Comparison of ENCODE assay signal across 2 cellular contexts in genomic region chr2:170227467-170228075, GRCh38.
TF ChIP-seq lines count a peak whose summit lies in the region.

No MANE protein-coding gene starts in this region.

TF ChIP-seq in GM12878, 131 proteins besides CTCF, POLR2A, EP300 and RAD21 (continued from another document and continues in another):
- TF ChIP-seq PKNOX1 (IDR thresholded peaks at IDR 0.05) (peak; percentile 80), IKZF1 (conservative IDR thresholded peaks at IDR 0.05) (peak; percentile 77), RUNX3 (IDR thresholded peaks at IDR 0.05; ENCODE audit: low read length) (peak; percentile 89), NKRF (conservative IDR thresholded peaks at IDR 0.05) (no peak), MTA3 (IDR thresholded peaks at IDR 0.05; ENCODE audit: borderline replicate concordance, low read length) (0 out of 2 replicates have a peak, but pooled peaks have one; percentile 25), ESRRA (IDR thresholded peaks at IDR 0.05; ENCODE audit: low read length) (0 out of 2 replicates have a peak, but pooled peaks have one; percentile 9), JUND (IDR thresholded peaks at IDR 0.05; ENCODE audit: low read depth, low read length) (no peak), ZNF217 (IDR thresholded peaks at IDR 0.05) (0 out of 2 replicates have a peak, but pooled peaks have one; percentile 18), ZNF687 (IDR thresholded peaks at IDR 0.05) (peak; percentile 68), HDAC6 (IDR thresholded peaks at IDR 0.05; ENCODE audit: unreplicated experiment) (no peak), MTA2 (IDR thresholded peaks at IDR 0.05; ENCODE audit: low read depth) (0 out of 2 replicates have a peak, but pooled peaks have one; percentile 47), SMC3 (IDR thresholded peaks at IDR 0.05; ENCODE audit: borderline replicate concordance, low read length) (no peak), RAD51 (IDR thresholded peaks at IDR 0.05) (0 out of 2 replicates have a peak, but pooled peaks have one; percentile 11), MLLT1 (IDR thresholded peaks at IDR 0.05) (peak; percentile 64; the same call in 1 of the 2 replicates), ZZZ3 (IDR thresholded peaks at IDR 0.05; ENCODE audit: control insufficient read depth, insufficient read length, low read depth) (no peak), IKZF2 (IDR thresholded peaks at IDR 0.05) (peak; percentile 88 to 89), BHLHE40 (IDR thresholded peaks at IDR 0.05; ENCODE audit: borderline replicate concordance in 1 of 2, low read depth in 2 of 2, low read length in 1 of 2) (peak; percentile 44 to 50; a peak in 1 of 4 replicates)

TF ChIP-seq in SK-N-SH, 30 proteins besides CTCF, POLR2A, EP300 and RAD21 (continued from another document):
- TF ChIP-seq USF1 (IDR thresholded peaks at IDR 0.05; ENCODE audit: borderline replicate concordance, low read depth): no peak
- no peak for TF ChIP-seq ELF1 (IDR thresholded peaks at IDR 0.05)
- TF ChIP-seq RFX5 (IDR thresholded peaks at IDR 0.05; ENCODE audit: low read length): no peak
- TF ChIP-seq IRF3 (IDR thresholded peaks at IDR 0.05; ENCODE audit: low read depth, low read length): no peak
- TF ChIP-seq NRF1 (IDR thresholded peaks at IDR 0.05; ENCODE audit: low read depth, low read length): no peak
TF ChIP-seq in SK-N-SH: peak in this region for 0.
